In genomic region chr1:175191654-175192053, GRCh38 we compare ENCODE assay signal across 7 cellular contexts. TPM values are rescaled to one million over a fixed set of nuclear protein-coding genes. Genes with fewer than 3 reads are reported as not detected.
DNase-seq lines count a peak whose midpoint lies in the region; ATAC-seq, FAIRE-seq and TF ChIP-seq lines count a peak whose summit lies in the region.

No MANE protein-coding gene starts in this region.

- peak; percentile 17 for DNase-seq in GM12891 (ENCODE audit: insufficient read length, low spot score)
- peak; percentile 32 for DNase-seq in activated CD4-positive, alpha-beta T cell treated with anti-CD3 and anti-CD28 coated beads for 48 hours
- peak in 1 of 2 donors; percentile 22 for DNase-seq in heart right ventricle
- DNase-seq in sciatic nerve (ENCODE audit: low spot score), result no peak

- peaks cover 6 to 67% (median 56%) of the 10 kb centered on the region in 9 donors for H3K4me1 ChIP-seq in heart right ventricle

- peak overlapping the region; percentile 49 to 95 (median 74) for H3K4me3 ChIP-seq in heart right ventricle

- FAIRE-seq in GM12891 (lab: Jason Lieb, UNC), result peak; percentile 82

- no peak for TF ChIP-seq CTCF in heart right ventricle (IDR thresholded peaks at IDR 0.05)

- H3K27me3 ChIP-seq in heart right ventricle, result no peaks in the 10 kb centered on the region

- 11 to 13% methylated on average over 7 of the region's 7 CpGs for WGBS in heart right ventricle, 2 donors

- intact Hi-C loops in heart right ventricle (cut with DNase I), result loop anchor here in 2 of 10 donors (2.0 to 5.0 kb wide), 2 partner anchors 34 to 35 kb away; no protein-coding TSS in a partner anchor
- intact Hi-C loops in sciatic nerve (cut with DNase I), result no loop called here

- no peaks in the 10 kb centered on the region for H3K9me3 ChIP-seq in heart right ventricle

- peaks cover 0 to 10% (median 0%) of the 10 kb centered on the region in 9 donors for H3K36me3 ChIP-seq in heart right ventricle

- no peak for TF ChIP-seq POLR2A in GM12891 (IDR thresholded peaks at IDR 0.05; ENCODE audit: low read depth, low read length)

- ATAC-seq in HG02981 (IDR thresholded peaks at IDR 0.05; ENCODE audit: unreplicated experiment) (peak; percentile 27), heart right ventricle (peak in 5 of 8 donors; percentile 19 to 39 (median 25)), sciatic nerve (peak; percentile 35), HG02678 (IDR thresholded peaks at IDR 0.05; ENCODE audit: unreplicated experiment) (no peak), GM18502 (IDR thresholded peaks at IDR 0.05; ENCODE audit: poor library complexity, unreplicated experiment) (no peak)

- peak overlapping the region; percentile 79 to 97 (median 88) for H3K27ac ChIP-seq in heart right ventricle

TF ChIP-seq in GM12891, 5 proteins besides CTCF, POLR2A, EP300 and RAD21:
- TF ChIP-seq TAF1 (IDR thresholded peaks at IDR 0.05; ENCODE audit: low read depth, low read length), result no peak
- no peak for TF ChIP-seq PAX5 (IDR thresholded peaks at IDR 0.05; ENCODE audit: insufficient read depth, low read length, severe bottlenecking)
- TF ChIP-seq POU2F2 (IDR thresholded peaks at IDR 0.05; ENCODE audit: low read depth, low read length), result no peak

RNA-seq across cellular contexts. Expression of gene KIAA0040, which starts 0.9 kb away (rescaled TPM):
- 3.9 TPM for polyA plus RNA-seq in GM12891 (2012; ENCODE audit: low read depth, missing spikeins)
- total RNA-seq in heart right ventricle, result 10 to 100 TPM in 6 of 10 donors, 1 to 10 TPM in 4; 6.3 to 37.2 (median 11.1) TPM
- polyA plus RNA-seq in heart right ventricle, result 10 to 100 TPM in 1 of 2 donors, 1 to 10 TPM in 1; 8.7 to 13.1 TPM
- 16.8 TPM for total RNA-seq in sciatic nerve

Comparison
In these comparisons a context has a peak if more than half of its experiments do, and no peak if none do; other contexts are left out.
1. ATAC-seq: peak in HG02981 (single experiment), heart right ventricle (5 of 8) and sciatic nerve (single experiment); none in HG02678 (single experiment) and GM18502 (single experiment).